ENCODE assay signal across 8 cellular contexts in genomic region chrX:8748855-8749254, GRCh38. TPM values are rescaled to one million over a fixed set of nuclear protein-coding genes. Genes with fewer than 3 reads are reported as not detected.
A peak's percentile ranks its signal among the peaks of the same experiment; 100 is the strongest.
DNase-seq lines count a peak whose midpoint lies in the region; ATAC-seq and TF ChIP-seq lines count a peak whose summit lies in the region.

No MANE protein-coding gene starts in this region.

- POLR2A ChIA-PET in CD8-positive, alpha-beta T cell (lab: Charles Lee) = no interaction called here

- peak; percentile 49 for TF ChIP-seq CTCF in CD8-positive, alpha-beta T cell (IDR thresholded peaks at IDR 0.05)
- TF ChIP-seq CTCF in epithelial cell of proximal tubule (conservative IDR thresholded peaks at IDR 0.05; ENCODE audit: low read depth, low read length) = peak; percentile 64

- no peaks in the 10 kb centered on the region for H3K36me3 ChIP-seq in CD8-positive, alpha-beta T cell (ENCODE audit: insufficient read depth, low read length)

- no peak for ATAC-seq in CD8-positive, alpha-beta T cell
- peak; percentile 53 for ATAC-seq in GM19035 (IDR thresholded peaks at IDR 0.05; ENCODE audit: unreplicated experiment)

- no peak for DNase-seq in CD8-positive, alpha-beta T cell
- DNase-seq in NCI-H748 (lab: John Stamatoyannopoulos, UW; ENCODE audit: unreplicated experiment) = peak; percentile 45
- no peak for DNase-seq in epithelial cell of proximal tubule (ENCODE audit: low read depth)
- peak; percentile 49 for DNase-seq in retina
- no peak for DNase-seq in SKM-1 (lab: John Stamatoyannopoulos, UW; ENCODE audit: unreplicated experiment)
- no peak for DNase-seq in stimulated activated CD8-positive, alpha-beta memory T cell treated with anti-CD3 and anti-CD28 coated beads, Interleukin-4, amount 100 ng/mL, for 48 hours
- DNase-seq in NCI-H226 = no peak

- no peak overlapping the region for H3K4me3 ChIP-seq in CD8-positive, alpha-beta T cell (ENCODE audit: low read depth, low read length)
- H3K4me3 ChIP-seq in epithelial cell of proximal tubule (ENCODE audit: low read depth, low read length) = no peak overlapping the region

- CTCF ChIA-PET in CD8-positive, alpha-beta T cell (lab: Charles Lee) = interaction anchor here (0.9 to 1.4 kb wide), 3 partner anchors 14 to 961 kb away, joined by 5 to 6 read pairs (median 5); no protein-coding TSS in a partner anchor

- no peaks in the 10 kb centered on the region for H3K9me3 Mint-ChIP-seq in CD8-positive, alpha-beta T cell

- H3K4me3 Mint-ChIP-seq in CD8-positive, alpha-beta T cell = no peak overlapping the region

- H3K4me1 Mint-ChIP-seq in CD8-positive, alpha-beta T cell (ENCODE audit: low read depth) = peaks cover 3% of the 10 kb centered on the region

- H3K4me1 ChIP-seq in CD8-positive, alpha-beta T cell (ENCODE audit: insufficient read depth, low read length) = no peaks in the 10 kb centered on the region

- H3K27ac Mint-ChIP-seq in CD8-positive, alpha-beta T cell = no peak overlapping the region

- H3K27me3 Mint-ChIP-seq in CD8-positive, alpha-beta T cell (ENCODE audit: low read depth) = peaks cover 7% of the 10 kb centered on the region

- no peaks in the 10 kb centered on the region for H3K36me3 Mint-ChIP-seq in CD8-positive, alpha-beta T cell

- no peaks in the 10 kb centered on the region for H3K9me3 ChIP-seq in CD8-positive, alpha-beta T cell (ENCODE audit: low read length)

- intact Hi-C loops in CD8-positive, alpha-beta T cell (cut with DNase I, micrococcal nuclease) = loop anchor here (1.0 to 5.0 kb wide), 4 partner anchors 66 to 1370 kb away; no protein-coding TSS in a partner anchor

- H3K27me3 ChIP-seq in CD8-positive, alpha-beta T cell (ENCODE audit: insufficient read depth, low read length) = no peaks in the 10 kb centered on the region

- H3K27ac ChIP-seq in CD8-positive, alpha-beta T cell (ENCODE audit: low read depth, low read length) = no peak overlapping the region

RNA-seq across cellular contexts. Expression of gene ANOS1, which starts 16.9 kb away (rescaled TPM):
- total RNA-seq in CD8-positive, alpha-beta T cell = not detected
- 1.3 and 2.3 TPM in 2 replicates for total RNA-seq in epithelial cell of proximal tubule

RNA-seq across cellular contexts. Expression of gene FAM9A, which starts 52.3 kb away (rescaled TPM):
- not detected for total RNA-seq in CD8-positive, alpha-beta T cell
- total RNA-seq in epithelial cell of proximal tubule = not detected in 2 replicates

Comparison
In these comparisons a context has a peak if more than half of its experiments do, and no peak if none do; other contexts are left out.
1. DNase-seq: peak in NCI-H748 (single experiment) and retina (single experiment); none in CD8-positive, alpha-beta T cell (0 of 7), epithelial cell of proximal tubule (single experiment), SKM-1 (single experiment), stimulated activated CD8-positive, alpha-beta memory T cell treated with anti-CD3 and anti-CD28 coated beads, Interleukin-4, amount 100 ng/mL, for 48 hours (single experiment) and NCI-H226 (single experiment).